Comparison of ENCODE assay signal across 1 cellular context in the genomic region with DNA sequence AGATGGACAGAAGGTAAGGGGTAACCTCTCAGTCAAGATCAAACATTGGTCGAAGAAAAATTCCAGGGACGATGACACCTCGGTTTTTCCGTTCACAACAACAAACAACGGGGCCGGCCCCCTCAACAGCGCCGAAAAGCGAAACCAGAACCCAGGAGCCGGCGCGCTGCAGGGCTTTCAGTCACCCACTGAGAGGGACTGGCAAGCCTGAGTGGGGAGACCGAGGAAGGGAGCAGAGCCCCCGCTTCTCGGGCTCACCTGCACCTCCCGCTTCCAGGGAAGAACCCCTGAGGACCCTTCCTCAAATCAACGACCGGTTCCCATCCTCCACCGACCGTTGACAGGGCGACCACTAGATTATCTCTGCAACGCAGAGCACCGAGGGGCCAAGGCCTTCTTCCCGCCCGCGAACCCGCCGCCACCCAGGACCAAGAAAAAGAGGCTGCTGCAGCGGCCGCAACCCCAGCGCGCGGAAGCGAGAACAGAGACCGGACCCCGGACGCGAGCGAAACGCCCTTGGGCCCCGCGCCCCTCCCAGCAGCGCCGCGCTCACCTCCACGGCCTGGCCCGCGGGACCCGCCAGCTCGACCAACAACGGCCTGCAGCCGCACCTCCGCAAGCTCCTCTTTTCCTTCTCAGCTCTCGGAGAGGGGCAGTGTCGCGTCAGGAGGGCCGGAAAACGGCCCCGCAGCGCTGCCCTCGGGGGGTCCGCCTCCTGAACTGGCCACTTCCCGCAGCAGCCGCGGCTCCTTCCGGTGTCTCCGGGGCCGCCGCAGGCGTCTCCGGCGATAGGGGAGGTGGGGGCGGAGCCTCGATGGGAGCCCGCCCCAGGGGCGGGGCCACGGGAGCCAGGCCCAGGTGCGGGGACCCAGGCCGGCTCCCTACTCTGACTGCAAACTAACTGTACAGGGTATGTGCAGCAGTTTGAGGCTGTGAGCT.
A peak's percentile ranks its signal among the peaks of the same experiment; 100 is the strongest.
TF ChIP-seq lines count a peak whose summit lies in the region.

A gene (minus strand): TSS at position 763 of the 939 bp plus-strand sequence. CDS start 18,155 bp downstream, outside the sequence.

TF ChIP-seq in IMR-90, 13 proteins besides CTCF, POLR2A, EP300 and RAD21:
- no peak for TF ChIP-seq BHLHE40 (IDR thresholded peaks at IDR 0.05; ENCODE audit: low read depth, low read length)
- TF ChIP-seq, protein P1, sequence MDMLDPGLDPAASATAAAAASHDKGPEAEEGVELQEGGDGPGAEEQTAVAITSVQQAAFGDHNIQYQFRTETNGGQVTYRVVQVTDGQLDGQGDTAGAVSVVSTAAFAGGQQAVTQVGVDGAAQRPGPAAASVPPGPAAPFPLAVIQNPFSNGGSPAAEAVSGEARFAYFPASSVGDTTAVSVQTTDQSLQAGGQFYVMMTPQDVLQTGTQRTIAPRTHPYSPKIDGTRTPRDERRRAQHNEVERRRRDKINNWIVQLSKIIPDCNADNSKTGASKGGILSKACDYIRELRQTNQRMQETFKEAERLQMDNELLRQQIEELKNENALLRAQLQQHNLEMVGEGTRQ (IDR thresholded peaks at IDR 0.05; ENCODE audit: low read depth, low read length) = no peak
- peak; percentile 53; the same call in 1 of the 2 replicates for TF ChIP-seq MAZ (IDR thresholded peaks at IDR 0.05; ENCODE audit: borderline replicate concordance, low read depth, low read length)
